ENCODE assay signal across 1 cellular context in the genomic region with DNA sequence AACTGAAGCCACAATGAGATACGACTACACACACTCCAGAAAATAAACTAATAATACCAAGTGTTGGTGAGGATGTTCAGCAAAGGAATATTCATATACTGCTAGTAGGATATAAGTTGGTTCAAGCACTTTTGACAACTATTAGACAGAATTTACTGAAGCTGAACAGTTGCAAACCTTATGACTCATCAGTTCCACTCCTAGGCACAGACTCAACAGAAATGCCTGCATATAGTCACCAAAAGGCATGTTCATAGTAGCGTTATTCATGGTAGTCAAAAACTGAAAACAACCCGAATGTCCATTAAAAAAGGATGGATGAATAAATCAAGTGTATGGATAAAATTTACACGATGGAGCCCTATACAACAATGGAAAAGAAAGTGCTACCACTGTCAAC.
TF ChIP-seq lines count a peak whose summit lies in the region.

No MANE protein-coding gene starts in this region.

TF ChIP-seq in endothelial cell of umbilical vein, 7 proteins besides CTCF, POLR2A, EP300 and RAD21 (continued from another document):
- TF ChIP-seq, protein P1, sequence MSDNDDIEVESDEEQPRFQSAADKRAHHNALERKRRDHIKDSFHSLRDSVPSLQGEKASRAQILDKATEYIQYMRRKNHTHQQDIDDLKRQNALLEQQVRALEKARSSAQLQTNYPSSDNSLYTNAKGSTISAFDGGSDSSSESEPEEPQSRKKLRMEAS (IDR thresholded peaks at IDR 0.05; ENCODE audit: insufficient read depth, insufficient read length) = no peak
- no peak for TF ChIP-seq GATA2 (IDR thresholded peaks at IDR 0.05; ENCODE audit: insufficient read depth, insufficient read length, low read depth, low read length)
